1 cellular context compared by ENCODE assay signal in genomic region chr7:127588697-127589482, GRCh38.
TF ChIP-seq lines count a peak whose summit lies in the region.

No MANE protein-coding gene starts in this region.

TF ChIP-seq in HEK293, 187 proteins besides CTCF, POLR2A, EP300 and RAD21 (continued from another document):
- TF ChIP-seq ZNF169 (tag by site-specific recombination; IDR thresholded peaks at IDR 0.05) (no peak), ZFP3 (tag by site-specific recombination; IDR thresholded peaks at IDR 0.05; ENCODE audit: low read depth) (no peak), ZFP37 (tag by site-specific recombination; IDR thresholded peaks at IDR 0.05) (peak; percentile 32; the same call in 1 of the 2 replicates), ZEB2 (tag by site-specific recombination; IDR thresholded peaks at IDR 0.05) (peak; percentile 95), KLF16 (tag by site-specific recombination; IDR thresholded peaks at IDR 0.05) (peak; percentile 71; the same call in 1 of the 2 replicates), ZNF670 (tag by site-specific recombination; IDR thresholded peaks at IDR 0.05; ENCODE audit: low read depth) (no peak)
